20 cellular contexts compared by ENCODE assay signal in the genomic region with DNA sequence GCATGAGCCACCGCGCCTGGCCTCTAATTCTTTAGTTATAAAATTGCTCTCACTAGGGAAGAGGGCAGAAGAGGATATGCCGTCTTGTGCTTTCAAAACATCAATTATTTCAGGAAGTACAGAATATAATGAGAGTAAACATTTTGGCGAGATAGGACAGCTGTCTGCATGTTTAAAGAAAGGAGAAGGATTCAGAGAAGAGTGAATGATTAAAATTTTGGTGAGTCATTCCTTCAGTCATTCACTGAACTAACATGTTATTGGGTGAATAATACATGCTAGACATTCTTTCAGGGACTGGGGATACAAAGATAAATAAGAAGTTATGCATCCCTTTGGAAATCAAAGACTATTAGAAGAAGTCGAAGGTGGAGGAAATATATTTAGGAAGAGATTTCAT.
DNase-seq lines count a peak whose midpoint lies in the region; ATAC-seq and TF ChIP-seq lines count a peak whose summit lies in the region.
"Had no signal": no experiment of that assay in that cellular context is flagged by ENCODE, and none has a peak within 500 bp of the region (broad histone marks: within the 10 kb centered on the region; RNA-seq: fewer than 3 reads in every experiment).

No MANE protein-coding gene starts in this region.

- WGBS in psoas muscle, 3 donors, result 66 to 79% (median 72%) methylated on average over 5 of the region's 5 CpGs

- ATAC-seq in GM21360 (IDR thresholded peaks at IDR 0.05; ENCODE audit: unreplicated experiment) (no peak), psoas muscle (no peak), natural killer cell (no peak)
- ATAC-seq: HCT116 had no signal

- DNase-seq in activated naive CD4-positive, alpha-beta T cell (lab: John Stamatoyannopoulos, UW), result no peak
- DNase-seq in SJCRH30, result peak; percentile 51 to 57
- peak; percentile 32 for DNase-seq in fibroblast of peridontal ligament (ENCODE audit: extremely low read depth)
- DNase-seq in AG08395 (ENCODE audit: low spot score), result no peak
- no peak for DNase-seq in psoas muscle
- DNase-seq in natural killer cell, result no peak
- DNase-seq: 8988T, COR-L47, GM23248, KG1, MM.1S, NCI-H1105 treated with DMSO at 0.1 percent for 48 hours, NCI-H187, NCI-H774, RPMI8226 had no signal

- TF ChIP-seq CTCF in psoas muscle (IDR thresholded peaks at IDR 0.05), result no peak
- TF ChIP-seq CTCF in natural killer cell (IDR thresholded peaks at IDR 0.05), result no peak

- H3K4me1 ChIP-seq in SJCRH30 (peaks cover 23% of the 10 kb centered on the region), psoas muscle (no peaks in the 10 kb centered on the region)
- H3K4me1 ChIP-seq: SJSA1 had no signal

- H3K27me3 Mint-ChIP-seq in activated naive CD4-positive, alpha-beta T cell treated with anti-CD3 and anti-CD28 coated beads, Interleukin-2, amount 50 U/mL, for 24 hours, result no peaks in the 10 kb centered on the region
- H3K27me3 Mint-ChIP-seq in natural killer cell (ENCODE audit: low read depth in 2 of 2), result peaks cover 0 to 7% of the 10 kb centered on the region in 2 donors

- peak overlapping the region; percentile 15; the same call in 1 of the 2 replicates for H3K27ac ChIP-seq in SJCRH30
- H3K27ac ChIP-seq in psoas muscle, result no peak overlapping the region
- H3K27ac ChIP-seq: C4-2B, GM23248, SJSA1 had no signal

- intact Hi-C loops in psoas muscle (cut with DNase I), result no loop called here
- intact Hi-C loops in natural killer cell (cut with micrococcal nuclease), result no loop called here

- H3K4me3 ChIP-seq in SJCRH30 (no peak overlapping the region), psoas muscle (no peak overlapping the region)
- H3K4me3 ChIP-seq: GM23248, SJSA1 had no signal

- H3K36me3 Mint-ChIP-seq in activated naive CD4-positive, alpha-beta T cell treated with anti-CD3 and anti-CD28 coated beads, Interleukin-2, amount 50 U/mL, for 24 hours, result no peaks in the 10 kb centered on the region
- no peaks in the 10 kb centered on the region for H3K36me3 Mint-ChIP-seq in natural killer cell

- H3K4me3 Mint-ChIP-seq in activated naive CD4-positive, alpha-beta T cell treated with anti-CD3 and anti-CD28 coated beads, Interleukin-2, amount 50 U/mL, for 24 hours, result no peak overlapping the region
- H3K4me3 Mint-ChIP-seq in natural killer cell, result no peak overlapping the region

- H3K36me3 ChIP-seq in SJCRH30 (no peaks in the 10 kb centered on the region), psoas muscle (ENCODE audit: insufficient read depth in 1 of 2, low read depth in 1 of 2) (no peaks in the 10 kb centered on the region)
- H3K36me3 ChIP-seq: SJSA1 had no signal

- H3K9me3 ChIP-seq in SJCRH30 (replicated peaks), result peaks cover 7% of the 10 kb centered on the region; the same call in 1 of the 2 replicates
- H3K9me3 ChIP-seq in psoas muscle, result no peaks in the 10 kb centered on the region

- H3K4me1 Mint-ChIP-seq in activated naive CD4-positive, alpha-beta T cell treated with anti-CD3 and anti-CD28 coated beads, Interleukin-2, amount 50 U/mL, for 24 hours, result no peaks in the 10 kb centered on the region
- H3K4me1 Mint-ChIP-seq in natural killer cell, result no peaks in the 10 kb centered on the region

- peaks cover 10% of the 10 kb centered on the region for H3K9me3 Mint-ChIP-seq in activated naive CD4-positive, alpha-beta T cell treated with anti-CD3 and anti-CD28 coated beads, Interleukin-2, amount 50 U/mL, for 24 hours
- peaks cover 0 to 2% of the 10 kb centered on the region in 2 donors for H3K9me3 Mint-ChIP-seq in natural killer cell

- peak overlapping the region; percentile 51 for H3K27ac Mint-ChIP-seq in activated naive CD4-positive, alpha-beta T cell treated with anti-CD3 and anti-CD28 coated beads, Interleukin-2, amount 50 U/mL, for 24 hours
- no peak overlapping the region for H3K27ac Mint-ChIP-seq in natural killer cell

- H3K27me3 ChIP-seq in SJCRH30, result no peaks in the 10 kb centered on the region
- no peaks in the 10 kb centered on the region for H3K27me3 ChIP-seq in psoas muscle (ENCODE audit: insufficient read depth in 3 of 3, low read length in 2 of 3)
- H3K27me3 ChIP-seq: SJSA1 had no signal

Comparison
In these comparisons a context has a peak if more than half of its experiments do, and no peak if none do; other contexts are left out.
1. DNase-seq: peak in SJCRH30 (2 of 2) and fibroblast of peridontal ligament (single experiment); none in activated naive CD4-positive, alpha-beta T cell (0 of 4), AG08395 (single experiment), psoas muscle (0 of 2) and natural killer cell (single experiment).